In genomic region chr5:9395736-9396135, GRCh38 we compare ENCODE assay signal across 16 cellular contexts.
DNase-seq lines count a peak whose midpoint lies in the region; ATAC-seq, FAIRE-seq and TF ChIP-seq lines count a peak whose summit lies in the region.
"Had no signal": no experiment of that assay in that cellular context is flagged by ENCODE, and none has a peak within 500 bp of the region (broad histone marks: within the 10 kb centered on the region; RNA-seq: fewer than 3 reads in every experiment).

No MANE protein-coding gene starts in this region.

- no TSS peak for BruUV-seq in IMR-90 (replicated peaks; lab: Mats Ljungman, UMichigan)
- BruUV-seq in GM12878 (replicated peaks; lab: Mats Ljungman, UMichigan) = no TSS peak

- H2BK5ac ChIP-seq in IMR-90 (ENCODE audit: low read depth, low read length, poor library complexity, severe bottlenecking) (no peak overlapping the region), H9 (ENCODE audit: insufficient read length, low read length) (no peak overlapping the region)

- H3K9me1 ChIP-seq in IMR-90 (ENCODE audit: insufficient read depth, low read length) = peaks cover 11% of the 10 kb centered on the region

- H2BK20ac ChIP-seq in IMR-90 (ENCODE audit: low read depth, low read length) = no peak overlapping the region
- no peak overlapping the region for H2BK20ac ChIP-seq in H9 (ENCODE audit: low read depth, low read length, poor library complexity, severe bottlenecking)

- H4K5ac ChIP-seq in IMR-90 (ENCODE audit: low read depth, low read length) = no peak overlapping the region
- H4K5ac ChIP-seq in H9 (ENCODE audit: insufficient read length, low read depth, low read length) = no peak overlapping the region

- no peak for TF ChIP-seq EP300 in GM12878 (IDR thresholded peaks at IDR 0.05; ENCODE audit: borderline replicate concordance in 1 of 2, control insufficient read depth in 1 of 2, low read depth in 2 of 2, low read length in 2 of 2)

- H4K91ac ChIP-seq in IMR-90 (ENCODE audit: insufficient read depth, low read depth, low read length) (no peak overlapping the region), H9 (ENCODE audit: insufficient read length, low read depth, low read length) (no peak overlapping the region)

- WGBS in IMR-90 (ENCODE audit: extremely low coverage in 2 of 2, insufficient read length in 1 of 2), 2 experiments = no CpG with 5 or more reads among the region's 2 CpGs
- WGBS in GM12878 (ENCODE audit: insufficient coverage, insufficient replicate concordance, low lambda C conversion rate, missing lambda C conversion rate) = 21% methylated on average over 2 of the region's 2 CpGs
- no CpG with 5 or more reads among the region's 2 CpGs for WGBS in H9 (ENCODE audit: extremely low coverage, insufficient read length, low lambda C conversion rate)

- no peak overlapping the region for H2AK9ac ChIP-seq in IMR-90 (replicated peaks; ENCODE audit: low read depth, low read length, poor library complexity)

- H3K23ac ChIP-seq in IMR-90 (ENCODE audit: low read depth, low read length) (peak overlapping the region; percentile 48; the same call in 1 of the 2 replicates), H9 (ENCODE audit: insufficient read length, low read depth, low read length) (no peak overlapping the region)

- H4K8ac ChIP-seq in IMR-90 (ENCODE audit: low read depth in 2 of 2, low read length in 2 of 2) = no peak overlapping the region
- no peak overlapping the region for H4K8ac ChIP-seq in H9 (replicated peaks; ENCODE audit: insufficient read length, low read depth, low read length)

- no peaks in the 10 kb centered on the region for H3K36me3 ChIP-seq in IMR-90 (ENCODE audit: control insufficient read depth, insufficient read depth, low read length)
- H3K36me3 ChIP-seq in GM12878 (ENCODE audit: control insufficient read depth in 2 of 2, insufficient read depth in 2 of 2, low read length in 1 of 2) = no peaks in the 10 kb centered on the region
- H3K36me3 ChIP-seq: BLaER1 treated with 17β-estradiol and CSF1 and Interleukin-3, amounts not matched to agents 10 nM and 100 nM; HAP-1 had no signal

- no peak overlapping the region for H3K9ac ChIP-seq in IMR-90 (ENCODE audit: low read depth, low read length)
- no peak overlapping the region for H3K9ac ChIP-seq in GM12878 (ENCODE audit: control insufficient read depth, insufficient read depth, low read length)
- no peak overlapping the region for H3K9ac ChIP-seq in H9 (ENCODE audit: extremely low read depth, insufficient read length, low read length)
- H3K9ac ChIP-seq: BLaER1 treated with 17β-estradiol and CSF1 and Interleukin-3, amounts not matched to agents 10 nM and 100 nM had no signal

- H3K79me2 ChIP-seq in GM12878 (ENCODE audit: control insufficient read depth, insufficient read depth, low read length) = no peaks in the 10 kb centered on the region
- no peaks in the 10 kb centered on the region; the same call in 1 of the 2 replicates for H3K79me2 ChIP-seq in H9 (ENCODE audit: insufficient read depth, low read length)

- H2BK15ac ChIP-seq in IMR-90 (ENCODE audit: low read depth, low read length) (no peak overlapping the region), H9 (ENCODE audit: low read depth, low read length) (no peak overlapping the region)

- TF ChIP-seq CTCF in IMR-90 (conservative IDR thresholded peaks at IDR 0.05; ENCODE audit: low read depth, low read length) (no peak), GM12878 (IDR thresholded peaks at IDR 0.05 in 2 of 3, conservative IDR thresholded peaks at IDR 0.05 in 1 of 3; ENCODE audit: control insufficient read depth in 2 of 3, extremely low read depth in 1 of 3, insufficient read depth in 1 of 3, low read depth in 3 of 3, low read length in 3 of 3) (no peak), fibroblast of villous mesenchyme (IDR thresholded peaks at IDR 0.05; ENCODE audit: insufficient read depth, low read depth, low read length) (no peak), nephron (IDR thresholded peaks at IDR 0.05; ENCODE audit: unreplicated experiment in 3 of 3) (no peak), H9 (conservative IDR thresholded peaks at IDR 0.05) (no peak)

- FAIRE-seq in GM12878 (lab: Jason Lieb, UNC) (no peak), urothelium cell line (lab: Jason Lieb, UNC) (no peak)
- FAIRE-seq: GM19239, H1 had no signal

- peaks cover 14 to 69% of the 10 kb centered on the region in 2 experiments for H3K79me1 ChIP-seq in IMR-90 (ENCODE audit: low read depth in 1 of 2, low read length in 2 of 2)
- no peaks in the 10 kb centered on the region for H3K79me1 ChIP-seq in H9 (ENCODE audit: insufficient read depth, low read depth, low read length, poor library complexity, severe bottlenecking)

- ATAC-seq in IMR-90 (ENCODE audit: low read depth) (peak; percentile 74), GM12878 (no peak)
- ATAC-seq: CD8-positive, alpha-beta T cell had no signal

- H3K9me3 ChIP-seq in IMR-90 (ENCODE audit: control insufficient read depth, insufficient read depth, low read length) = no peaks in the 10 kb centered on the region
- no peaks in the 10 kb centered on the region; the same call in 2 of the 3 replicates for H3K9me3 ChIP-seq in GM12878 (replicated peaks; ENCODE audit: control insufficient read depth, insufficient read depth, low read length)
- no peaks in the 10 kb centered on the region for H3K9me3 ChIP-seq in H9 (ENCODE audit: control insufficient read depth, low read depth, low read length)
- H3K9me3 ChIP-seq: HAP-1 had no signal

- peaks cover 6% of the 10 kb centered on the region for H3K4me1 ChIP-seq in IMR-90 (ENCODE audit: control insufficient read depth, insufficient read depth, low read length)
- no peaks in the 10 kb centered on the region for H3K4me1 ChIP-seq in GM12878 (ENCODE audit: control insufficient read depth, insufficient read depth, low read length)
- no peaks in the 10 kb centered on the region; the same call in 1 of the 2 replicates for H3K4me1 ChIP-seq in H9 (ENCODE audit: insufficient read depth, low read length)
- H3K4me1 ChIP-seq: BLaER1 treated with 17β-estradiol and CSF1 and Interleukin-3, amounts not matched to agents 10 nM and 100 nM; HAP-1 had no signal

- CTCF ChIA-PET in IMR-90 (lab: Yijun Ruan, JAX) = interaction anchor here (0.6 kb wide), 1 partner anchor 306 kb away, joined by 3 read pairs; no protein-coding TSS in a partner anchor
- CTCF ChIA-PET in GM12878 (lab: Yijun Ruan, JAX) = interaction anchor here (0.8 kb wide), 1 partner anchor 34 kb away, joined by 3 read pairs; no protein-coding TSS in a partner anchor

- H3K9me3 Mint-ChIP-seq in nephron (peaks cover 5% of the 10 kb centered on the region), H9 (peaks cover 2 to 6% of the 10 kb centered on the region in 2 experiments)

- no peak overlapping the region for H3K4ac ChIP-seq in IMR-90 (ENCODE audit: low read depth, low read length)
- H3K4ac ChIP-seq in H9 (ENCODE audit: low read depth, low read length) = no peak overlapping the region

- no peak overlapping the region for H2BK12ac ChIP-seq in H9 (ENCODE audit: insufficient read length, low read depth, low read length)

- H3K27ac ChIP-seq in IMR-90 (ENCODE audit: insufficient read depth, low read length) (no peak overlapping the region), GM12878 (ENCODE audit: control insufficient read depth, insufficient read depth) (no peak overlapping the region), H9 (ENCODE audit: insufficient read length, low read depth, low read length) (no peak overlapping the region)
- H3K27ac ChIP-seq: BLaER1 treated with 17β-estradiol and CSF1 and Interleukin-3, amounts not matched to agents 10 nM and 100 nM had no signal

- H4K20me1 ChIP-seq in IMR-90 (ENCODE audit: insufficient read depth, low read length) (peaks cover 9% of the 10 kb centered on the region; the same call in 1 of the 2 replicates), GM12878 (ENCODE audit: control insufficient read depth, insufficient read depth) (no peaks in the 10 kb centered on the region), H9 (ENCODE audit: control insufficient read depth, insufficient read depth, insufficient read length) (no peaks in the 10 kb centered on the region)
- H4K20me1 ChIP-seq: BLaER1 treated with 17β-estradiol and CSF1 and Interleukin-3, amounts not matched to agents 10 nM and 100 nM had no signal

- H3K36me3 Mint-ChIP-seq in nephron (ENCODE audit: low read depth) (peaks cover 10% of the 10 kb centered on the region), H9 (ENCODE audit: insufficient read depth in 1 of 3, low read depth in 3 of 3) (peaks cover 2 to 7% (median 2%) of the 10 kb centered on the region in 3 experiments; a peak in 2 of 7 replicates)
- H3K36me3 Mint-ChIP-seq: CD8-positive, alpha-beta T cell had no signal

- H3K4me3 Mint-ChIP-seq in nephron = no peak overlapping the region
- H3K4me3 Mint-ChIP-seq in H9 = no peak overlapping the region
- H3K4me3 Mint-ChIP-seq: B cell; CD8-positive, alpha-beta T cell had no signal

- H3K27ac Mint-ChIP-seq in nephron (peak overlapping the region; percentile 16 to 74 (median 45)), H9 (no peak overlapping the region)
- H3K27ac Mint-ChIP-seq: B cell; CD8-positive, alpha-beta T cell had no signal

- TF ChIP-seq RAD21 in IMR-90 (IDR thresholded peaks at IDR 0.05; ENCODE audit: low read length) = no peak
- no peak for TF ChIP-seq RAD21 in GM12878 (IDR thresholded peaks at IDR 0.05; ENCODE audit: insufficient read depth, low read depth, low read length)

- H3K27me3 ChIP-seq in IMR-90 (ENCODE audit: control insufficient read depth, insufficient read depth, low read length) (no peaks in the 10 kb centered on the region), GM12878 (replicated peaks in 1 of 2; ENCODE audit: control insufficient read depth in 2 of 2, insufficient read depth in 2 of 2, low read length in 1 of 2) (no peaks in the 10 kb centered on the region; a peak in 1 of 4 replicates), H9 (ENCODE audit: insufficient read depth, low read length) (no peaks in the 10 kb centered on the region)
- H3K27me3 ChIP-seq: BLaER1 treated with 17β-estradiol and CSF1 and Interleukin-3, amounts not matched to agents 10 nM and 100 nM had no signal

- DNase-seq in IMR-90 (peak; percentile 56), GM12878 (ENCODE audit: low read depth, low spot score) (no peak), fibroblast of villous mesenchyme (ENCODE audit: low read depth) (peak; percentile 79), H9 (no peak), urothelium cell line (ENCODE audit: low spot score) (no peak)
- DNase-seq in stimulated activated naive CD4-positive, alpha-beta T cell (lab: John Stamatoyannopoulos, UW) = no peak
- DNase-seq: Calu3; CD8-positive, alpha-beta T cell; DMS79 treated with DMSO at 0.1 percent for 48 hours; GF-D8 had no signal

- in situ Hi-C loops in IMR-90 (cut with MboI; ENCODE audit: low sequenced_read_pairs) (no loop called here), GM12878 (cut with MboI) (no loop called here)

- H2AK5ac ChIP-seq in IMR-90 (ENCODE audit: low read depth, low read length) (no peak overlapping the region), H9 (ENCODE audit: insufficient read length, low read length) (no peak overlapping the region)

- H3K23me2 ChIP-seq in H9 (ENCODE audit: insufficient read length, low read depth, low read length, poor library complexity, severe bottlenecking) = no peaks in the 10 kb centered on the region

- dilution Hi-C loops in IMR-90 (cut with HindIII; ENCODE audit: low sequenced_read_pairs, unreplicated experiment) = no loop called here

- H2BK120ac ChIP-seq in IMR-90 (ENCODE audit: low read depth, low read length) (no peak overlapping the region), H9 (ENCODE audit: low read depth, low read length, poor library complexity, severe bottlenecking) (no peak overlapping the region)

- H3K56ac ChIP-seq in IMR-90 (ENCODE audit: extremely low read depth, insufficient read depth, low read length) = no peak overlapping the region
- H3K56ac ChIP-seq in H9 (ENCODE audit: insufficient read length, low read depth, low read length) = no peak overlapping the region

- RAD21 ChIA-PET in GM12878 (lab: Charles Lee; ENCODE audit: unreplicated experiment) = no interaction called here

- H3K14ac ChIP-seq in IMR-90 (replicated peaks; ENCODE audit: low read depth, low read length) (no peak overlapping the region), H9 (ENCODE audit: insufficient read depth, low read length) (no peak overlapping the region)

- no peak overlapping the region for H2AFZ ChIP-seq in IMR-90 (replicated peaks; ENCODE audit: low read length, poor library complexity)
- no peak overlapping the region for H2AFZ ChIP-seq in GM12878 (ENCODE audit: control insufficient read depth, low read depth, low read length)
- no peak overlapping the region for H2AFZ ChIP-seq in H9 (ENCODE audit: low read length)

- H3K18ac ChIP-seq in IMR-90 (ENCODE audit: low read depth, low read length) (no peak overlapping the region), H9 (ENCODE audit: insufficient read length, low read depth, low read length) (no peak overlapping the region)

- H3K4me1 Mint-ChIP-seq in nephron (no peaks in the 10 kb centered on the region), H9 (peaks cover 11% of the 10 kb centered on the region in 2 experiments)
- H3K4me1 Mint-ChIP-seq: B cell had no signal

- H3K4me3 ChIP-seq in IMR-90 (ENCODE audit: insufficient read depth, low read depth, low read length) (no peak overlapping the region), GM12878 (no peak overlapping the region), fibroblast of villous mesenchyme (ENCODE audit: low read depth, low read length) (no peak overlapping the region)
- H3K4me3 ChIP-seq: BLaER1 treated with 17β-estradiol and CSF1 and Interleukin-3, amounts not matched to agents 10 nM and 100 nM; HAP-1 had no signal

- SMC1A ChIA-PET in GM12878 (lab: Charles Lee; ENCODE audit: uncharacterized antibody, unreplicated experiment) = no interaction called here

- POLR2A ChIA-PET in IMR-90 (lab: Charles Lee; ENCODE audit: unreplicated experiment) = no interaction called here
- POLR2A ChIA-PET in GM12878 (lab: Charles Lee) = no interaction called here

- peaks cover 3% of the 10 kb centered on the region for H3K27me3 Mint-ChIP-seq in nephron (ENCODE audit: low read depth)
- H3K27me3 Mint-ChIP-seq in H9 (ENCODE audit: low read depth) = no peaks in the 10 kb centered on the region
- H3K27me3 Mint-ChIP-seq: B cell had no signal

- TF ChIP-seq POLR2A in IMR-90 (IDR thresholded peaks at IDR 0.05; ENCODE audit: low read depth, low read length) (no peak), GM12878 (IDR thresholded peaks at IDR 0.05; ENCODE audit: low read depth, low read length) (no peak)

- H3T11ph ChIP-seq in H9 (ENCODE audit: low read length) = no peak overlapping the region

- intact Hi-C loops in IMR-90 (cut with micrococcal nuclease) (no loop called here), GM12878 (cut with micrococcal nuclease; ENCODE audit: unreplicated experiment) (no loop called here)

- H3K4me2 ChIP-seq in IMR-90 (ENCODE audit: low read depth, low read length) (peak overlapping the region; percentile 35; the same call in 1 of the 2 replicates), GM12878 (ENCODE audit: control insufficient read depth, insufficient read depth) (no peak overlapping the region), H9 (ENCODE audit: insufficient read depth, insufficient read length, low read length) (no peak overlapping the region)
- H3K4me2 ChIP-seq: BLaER1 treated with 17β-estradiol and CSF1 and Interleukin-3, amounts not matched to agents 10 nM and 100 nM had no signal

Comparison
In these comparisons a context has a peak if more than half of its experiments do, and no peak if none do; other contexts are left out.
1. DNase-seq: peak in IMR-90 (single experiment) and fibroblast of villous mesenchyme (single experiment); none in GM12878 (single experiment), H9 (single experiment), urothelium cell line (single experiment) and stimulated activated naive CD4-positive, alpha-beta T cell (0 of 6).
2. H3K27ac Mint-ChIP-seq: peak in nephron (3 of 3); none in H9 (0 of 3).